10 cellular contexts compared by ENCODE assay signal in the genomic region with DNA sequence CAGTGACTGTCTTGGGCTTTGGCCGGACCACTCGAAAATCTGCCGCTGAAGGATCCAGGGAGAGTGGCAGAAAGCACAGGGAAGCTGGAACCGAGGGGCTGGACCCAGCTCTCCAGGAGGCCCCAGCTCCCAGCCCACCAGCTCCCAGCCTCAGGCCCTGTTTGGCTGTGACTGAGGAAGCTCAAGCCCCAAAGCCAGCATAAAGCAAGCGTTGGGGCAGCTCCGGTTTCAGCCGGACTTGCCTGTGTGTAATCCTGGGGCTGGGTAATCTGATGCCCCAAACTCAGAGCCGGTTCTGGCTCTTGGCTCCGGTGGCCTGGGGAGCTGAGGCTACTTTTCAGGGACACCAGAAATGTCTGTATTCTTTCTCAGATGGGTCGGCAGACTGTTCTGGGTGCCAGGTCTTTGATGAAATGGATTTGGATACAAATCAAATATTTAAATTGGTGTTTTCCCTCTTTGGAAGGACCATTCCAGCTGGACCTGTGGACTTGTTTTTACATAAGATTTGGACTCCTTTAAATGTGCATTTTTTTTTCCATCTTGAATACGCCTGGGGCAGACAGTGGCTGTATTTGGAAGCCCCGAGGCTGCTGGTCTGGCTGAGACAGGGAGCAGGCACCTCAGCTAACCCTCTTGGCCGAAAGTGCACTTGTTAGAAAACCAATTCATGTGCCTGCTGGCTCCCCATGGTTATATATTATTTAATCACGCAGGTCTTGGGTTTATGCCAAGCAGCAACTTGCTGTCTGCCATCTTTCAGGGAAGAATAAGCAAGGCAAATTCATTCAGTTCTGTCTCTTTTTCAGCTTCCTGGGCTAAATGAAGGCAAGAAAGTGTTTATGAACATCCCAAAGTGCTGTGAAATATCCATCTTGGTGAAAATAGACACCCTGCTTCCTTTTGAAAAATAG. TPM values are rescaled to one million over a fixed set of nuclear protein-coding genes. Genes with fewer than 3 reads are reported as not detected.
DNase-seq lines count a peak whose midpoint lies in the region; TF ChIP-seq lines count a peak whose summit lies in the region.
"Had no signal": no experiment of that assay in that cellular context is flagged by ENCODE, and none has a peak within 500 bp of the region (broad histone marks: within the 10 kb centered on the region; RNA-seq: fewer than 3 reads in every experiment).

No MANE protein-coding gene starts in this region.

- DNase-seq in NCI-H2107 treated with DMSO at 0.1 percent for 48 hours (lab: John Stamatoyannopoulos, UW; ENCODE audit: unreplicated experiment) (peak; percentile 45), endodermal cell (peak; percentile 78), erythroblast (lab: John Stamatoyannopoulos, UW) (no peak), prostate gland (ENCODE audit: low spot score) (no peak), HuH-7 (ENCODE audit: low spot score) (no peak), kidney glomerular epithelial cell (lab: John Stamatoyannopoulos, UW) (no peak)
- DNase-seq: activated effector memory CD4-positive, alpha-beta T cell treated with Interleukin-2 at 50 U/mL for 16 hours; DND-41 had no signal

- H3K36me3 Mint-ChIP-seq in endodermal cell (ENCODE audit: low read depth): no peaks in the 10 kb centered on the region

- peaks cover 4% of the 10 kb centered on the region for H3K27me3 Mint-ChIP-seq in endodermal cell (ENCODE audit: insufficient read depth)

- peak overlapping the region; percentile 16 for H3K27ac ChIP-seq in C4-2B
- no peak overlapping the region for H3K27ac ChIP-seq in endodermal cell (ENCODE audit: low read depth, low read length)
- no peak overlapping the region for H3K27ac ChIP-seq in prostate gland

- H3K4me3 ChIP-seq in endodermal cell (ENCODE audit: low read length) (no peak overlapping the region), neuron (ENCODE audit: low read length) (no peak overlapping the region), prostate gland (no peak overlapping the region)

- H3K27ac Mint-ChIP-seq in endodermal cell: peak overlapping the region; percentile 84

- no peak for TF ChIP-seq CTCF in C4-2B (conservative IDR thresholded peaks at IDR 0.05)
- no peak for TF ChIP-seq CTCF in endodermal cell (conservative IDR thresholded peaks at IDR 0.05)
- no peak for TF ChIP-seq CTCF in prostate gland (IDR thresholded peaks at IDR 0.05)

- intact Hi-C loops in prostate gland (cut with DNase I): no loop called here

- peaks cover 15% of the 10 kb centered on the region for H3K9me3 Mint-ChIP-seq in endodermal cell

- H3K4me1 ChIP-seq in endodermal cell (ENCODE audit: control insufficient read depth, insufficient read depth, low read length): peaks cover 7% of the 10 kb centered on the region
- H3K4me1 ChIP-seq in neuron (ENCODE audit: insufficient read depth, low read length): no peaks in the 10 kb centered on the region
- H3K4me1 ChIP-seq in prostate gland (replicated peaks): no peaks in the 10 kb centered on the region

- H3K9me3 ChIP-seq in endodermal cell (ENCODE audit: control insufficient read depth, low read length) (peaks cover 6% of the 10 kb centered on the region), neuron (ENCODE audit: low read length) (peaks cover 5% of the 10 kb centered on the region), prostate gland (no peaks in the 10 kb centered on the region)

- H2AFZ ChIP-seq in neuron (ENCODE audit: low read depth, low read length): peak overlapping the region; percentile 45

- H3K27me3 ChIP-seq in endodermal cell (ENCODE audit: control insufficient read depth, insufficient read depth, low read length, poor library complexity, severe bottlenecking): no peaks in the 10 kb centered on the region
- H3K27me3 ChIP-seq in neuron (ENCODE audit: insufficient read depth, low read length): no peaks in the 10 kb centered on the region
- no peaks in the 10 kb centered on the region for H3K27me3 ChIP-seq in prostate gland (replicated peaks; ENCODE audit: insufficient read depth)

- H3K36me3 ChIP-seq in endodermal cell (ENCODE audit: control insufficient read depth, insufficient read depth, low read length): no peaks in the 10 kb centered on the region
- no peaks in the 10 kb centered on the region for H3K36me3 ChIP-seq in neuron (ENCODE audit: insufficient read depth, low read length)
- H3K36me3 ChIP-seq in prostate gland: no peaks in the 10 kb centered on the region

- peaks cover 5% of the 10 kb centered on the region for H3K4me1 Mint-ChIP-seq in endodermal cell

- H3K4me3 Mint-ChIP-seq in endodermal cell: no peak overlapping the region

- WGBS in endodermal cell (ENCODE audit: insufficient coverage in 1 of 2, insufficient read length in 1 of 2), 2 experiments: 56 to 63% methylated on average over 14 of the region's 14 CpGs
- WGBS in prostate gland: 15% methylated on average over 14 of the region's 14 CpGs

- no peak for TF ChIP-seq POLR2A in erythroblast (IDR thresholded peaks at IDR 0.05; ENCODE audit: low read length)
- no peak for TF ChIP-seq POLR2A in prostate gland (IDR thresholded peaks at IDR 0.05)

- H3K9ac ChIP-seq in endodermal cell (ENCODE audit: extremely low read depth, low read length, poor library complexity, severe bottlenecking): no peak overlapping the region

RNA-seq across cellular contexts. Expression of a gene that starts 29.6 kb away (rescaled TPM):
- 1 to 10 TPM; 8.4 to 9.0 TPM for total RNA-seq in endodermal cell
- polyA plus RNA-seq in endodermal cell (2013, experiment 1 of 2): 17.7 TPM
- polyA plus RNA-seq in endodermal cell (2013, experiment 2 of 2): 15.2 TPM
- 1 to 10 TPM; 4.1 to 5.5 TPM for total RNA-seq in prostate gland

Comparison
In these comparisons a context has a peak if more than half of its experiments do, and no peak if none do; other contexts are left out.
1. DNase-seq: peak in NCI-H2107 treated with DMSO at 0.1 percent for 48 hours (single experiment) and endodermal cell (single experiment); none in erythroblast (0 of 2), prostate gland (single experiment), HuH-7 (single experiment) and kidney glomerular epithelial cell (single experiment).